Comparison of ENCODE assay signal across 24 cellular contexts in the genomic region with DNA sequence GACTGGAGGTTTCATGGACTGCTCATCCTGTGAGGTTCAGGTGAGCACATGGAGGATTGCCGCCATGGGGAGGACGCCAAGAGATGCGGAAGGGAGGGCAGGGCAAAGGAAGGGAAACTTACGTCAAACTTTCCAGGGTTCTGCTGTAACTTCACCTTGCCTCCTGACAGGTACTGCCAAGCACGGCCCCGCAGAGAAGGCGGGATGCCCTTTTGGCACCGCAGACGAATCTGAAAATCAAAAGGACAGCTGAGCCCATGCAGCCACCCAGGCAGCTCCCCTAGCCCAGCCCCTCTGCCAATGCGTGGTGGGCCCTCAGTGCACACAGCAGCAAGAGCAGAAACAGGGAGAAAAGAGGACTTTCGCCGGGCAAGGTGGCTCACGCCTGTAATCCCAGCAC. TPM values are rescaled to one million over a fixed set of nuclear protein-coding genes. Genes with fewer than 3 reads are reported as not detected.
DNase-seq lines count a peak whose midpoint lies in the region; ATAC-seq, FAIRE-seq and TF ChIP-seq lines count a peak whose summit lies in the region.
"Had no signal": no experiment of that assay in that cellular context is flagged by ENCODE, and none has a peak within 500 bp of the region (broad histone marks: within the 10 kb centered on the region; RNA-seq: fewer than 3 reads in every experiment).

No MANE protein-coding gene starts in this region.

- POLR2A ChIA-PET in activated CD4-positive, alpha-beta T cell treated with anti-CD3 and anti-CD28 coated beads for 36 hours (lab: Charles Lee): no interaction called here
- POLR2A ChIA-PET in Caco-2 (lab: Charles Lee): interaction anchor here (1.5 kb wide), 1 partner anchor 28 kb away, joined by 8 read pairs; a partner anchor contains a TSS
- POLR2A ChIA-PET in OCI-LY7 (lab: Charles Lee): no interaction called here

- H3K27ac ChIP-seq in esophagus squamous epithelium (peak overlapping the region; percentile 77 to 99 (median 90)), OCI-LY7 (ENCODE audit: low read depth, low read length, poor library complexity, severe bottlenecking) (no peak overlapping the region)
- H3K27ac ChIP-seq: HL-60, ovary had no signal

- H3K9me2 ChIP-seq in OCI-LY7 (ENCODE audit: insufficient read depth, low read length): no peaks in the 10 kb centered on the region

- H3K27ac Mint-ChIP-seq in activated CD4-positive, alpha-beta T cell treated with anti-CD3 and anti-CD28 coated beads for 36 hours: peak overlapping the region; percentile 51
- H3K27ac Mint-ChIP-seq in Caco-2 (ENCODE audit: unreplicated experiment): peak overlapping the region; percentile 65
- peak overlapping the region; percentile 84 for H3K27ac Mint-ChIP-seq in stimulated activated naive B cell treated with anti-CD40 and anti-IgM and Interleukin-4, amounts not matched to agents 10 μg/mL and 1 μg/mL and 100 μg/mL, for 72 hours
- H3K27ac Mint-ChIP-seq: natural killer cell had no signal

- no peaks in the 10 kb centered on the region for H3K27me3 Mint-ChIP-seq in activated CD4-positive, alpha-beta T cell treated with anti-CD3 and anti-CD28 coated beads for 36 hours
- no peaks in the 10 kb centered on the region for H3K27me3 Mint-ChIP-seq in Caco-2 (ENCODE audit: insufficient read depth, unreplicated experiment)
- H3K27me3 Mint-ChIP-seq in stimulated activated naive B cell treated with anti-CD40 and anti-IgM and Interleukin-4, amounts not matched to agents 10 μg/mL and 1 μg/mL and 100 μg/mL, for 72 hours: no peaks in the 10 kb centered on the region

- H3K79me2 ChIP-seq in OCI-LY7 (ENCODE audit: insufficient read depth, low read depth, low read length): no peaks in the 10 kb centered on the region; the same call in 1 of the 2 replicates

- no peak overlapping the region for H3K4me3 Mint-ChIP-seq in activated CD4-positive, alpha-beta T cell treated with anti-CD3 and anti-CD28 coated beads for 36 hours
- no peak overlapping the region for H3K4me3 Mint-ChIP-seq in Caco-2 (ENCODE audit: unreplicated experiment)
- H3K4me3 Mint-ChIP-seq in stimulated activated naive B cell treated with anti-CD40 and anti-IgM and Interleukin-4, amounts not matched to agents 10 μg/mL and 1 μg/mL and 100 μg/mL, for 72 hours: no peak overlapping the region
- H3K4me3 Mint-ChIP-seq: natural killer cell had no signal

- intact Hi-C loops in activated CD4-positive, alpha-beta T cell treated with anti-CD3 and anti-CD28 coated beads for 36 hours (cut with DNase I, micrococcal nuclease): no loop called here
- intact Hi-C loops in Caco-2 (cut with micrococcal nuclease; ENCODE audit: unreplicated experiment) (loop anchor here (2.0 kb wide), 1 partner anchor 27 kb away; a partner anchor contains a TSS), esophagus squamous epithelium (cut with DNase I) (no loop called here), OCI-LY7 (cut with micrococcal nuclease; ENCODE audit: unreplicated experiment) (no loop called here)

- CTCF ChIA-PET in activated CD4-positive, alpha-beta T cell treated with anti-CD3 and anti-CD28 coated beads for 36 hours (lab: Charles Lee): interaction anchor here (0.7 to 3.8 kb wide), 2 partner anchors 12 to 15 kb away, joined by 3 to 20 read pairs; no protein-coding TSS in a partner anchor
- CTCF ChIA-PET in Caco-2 (lab: Charles Lee) (interaction anchor here (1.2 to 2.1 kb wide), 4 partner anchors 11 to 87 kb away, joined by 3 to 45 read pairs (median 10); a partner anchor contains a TSS), OCI-LY7 (lab: Charles Lee; ENCODE audit: unreplicated experiment) (no interaction called here)

- ATAC-seq in activated CD4-positive, alpha-beta T cell treated with anti-CD3 and anti-CD28 coated beads for 36 hours: no peak
- no peak for ATAC-seq in stimulated activated naive B cell treated with anti-CD40 and anti-IgM and Interleukin-4, amounts not matched to agents 10 μg/mL and 1 μg/mL and 100 μg/mL, for 72 hours (replicated peaks)
- no peak for ATAC-seq in GM18520 (IDR thresholded peaks at IDR 0.05; ENCODE audit: unreplicated experiment)
- ATAC-seq: natural killer cell, sciatic nerve had no signal

- BruUV-seq in Caco-2 (replicated peaks; lab: Mats Ljungman, UMichigan) (no TSS peak), OCI-LY7 (replicated peaks; lab: Mats Ljungman, UMichigan) (no TSS peak)

- no peaks in the 10 kb centered on the region for H3K9me3 Mint-ChIP-seq in activated CD4-positive, alpha-beta T cell treated with anti-CD3 and anti-CD28 coated beads for 36 hours (ENCODE audit: low read depth)
- no peaks in the 10 kb centered on the region for H3K9me3 Mint-ChIP-seq in Caco-2 (ENCODE audit: unreplicated experiment)
- no peaks in the 10 kb centered on the region for H3K9me3 Mint-ChIP-seq in stimulated activated naive B cell treated with anti-CD40 and anti-IgM and Interleukin-4, amounts not matched to agents 10 μg/mL and 1 μg/mL and 100 μg/mL, for 72 hours
- H3K9me3 Mint-ChIP-seq: natural killer cell had no signal

- DNase-seq in activated CD4-positive, alpha-beta T cell treated with anti-CD3 and anti-CD28 coated beads for 36 hours: no peak
- no peak for DNase-seq in activated CD4-positive, alpha-beta T cell treated with anti-CD3 and anti-CD28 coated beads for 1 hour
- no peak for DNase-seq in Caco-2
- DNase-seq in esophagus squamous epithelium (lab: John Stamatoyannopoulos, UW): no peak
- DNase-seq in stimulated activated naive B cell treated with anti-CD40 and anti-IgM and Interleukin-4, amounts not matched to agents 10 μg/mL and 1 μg/mL and 100 μg/mL, for 72 hours: no peak
- DNase-seq in OCI-LY7 (ENCODE audit: low spot score): no peak
- no peak for DNase-seq in urothelium cell line (ENCODE audit: low spot score)
- DNase-seq: activated gamma-delta T cell treated with Interleukin-2 at 50 U/mL for 16 hours; anterior cingulate cortex; BE2C; central memory CD4-positive, alpha-beta T cell; DMS153; natural killer cell; NCI-H1436 treated with DMSO at 0.1 percent for 48 hours; NCI-H2171 treated with DMSO at 0.1 percent for 48 hours; NCI-H526; ovary; SHP77 had no signal

- no peaks in the 10 kb centered on the region for H4K20me1 ChIP-seq in OCI-LY7 (ENCODE audit: insufficient read depth, low read length)

- no peak for FAIRE-seq in urothelium cell line (lab: Jason Lieb, UNC)
- FAIRE-seq: frontal cortex had no signal

- H3K36me3 ChIP-seq in Caco-2 (ENCODE audit: control insufficient read depth, insufficient read depth, low read length) (peaks cover 5% of the 10 kb centered on the region), esophagus squamous epithelium (peaks cover 13 to 95% (median 21%) of the 10 kb centered on the region in 3 donors), OCI-LY7 (ENCODE audit: insufficient read depth, low read length) (peaks cover 21% of the 10 kb centered on the region)
- H3K36me3 ChIP-seq: BE2C, ovary had no signal

- H3K4me3 ChIP-seq in Caco-2 (ENCODE audit: low read depth, low read length) (no peak overlapping the region), esophagus squamous epithelium (no peak overlapping the region), OCI-LY7 (ENCODE audit: low read depth, low read length, poor library complexity, severe bottlenecking) (no peak overlapping the region)
- H3K4me3 ChIP-seq: ovary had no signal

- TF ChIP-seq POLR2A in esophagus squamous epithelium (IDR thresholded peaks at IDR 0.05): no peak

- peaks cover 77% of the 10 kb centered on the region for H3K4me1 Mint-ChIP-seq in activated CD4-positive, alpha-beta T cell treated with anti-CD3 and anti-CD28 coated beads for 36 hours
- H3K4me1 Mint-ChIP-seq in Caco-2 (ENCODE audit: low read depth, unreplicated experiment): peaks cover 17% of the 10 kb centered on the region
- H3K4me1 Mint-ChIP-seq in stimulated activated naive B cell treated with anti-CD40 and anti-IgM and Interleukin-4, amounts not matched to agents 10 μg/mL and 1 μg/mL and 100 μg/mL, for 72 hours: peaks cover 47 to 61% of the 10 kb centered on the region in 2 donors

- H3K36me3 Mint-ChIP-seq in activated CD4-positive, alpha-beta T cell treated with anti-CD3 and anti-CD28 coated beads for 36 hours (ENCODE audit: low read depth): peaks cover 33% of the 10 kb centered on the region
- H3K36me3 Mint-ChIP-seq in Caco-2 (ENCODE audit: insufficient read depth, unreplicated experiment): peaks cover 21% of the 10 kb centered on the region
- H3K36me3 Mint-ChIP-seq in stimulated activated naive B cell treated with anti-CD40 and anti-IgM and Interleukin-4, amounts not matched to agents 10 μg/mL and 1 μg/mL and 100 μg/mL, for 72 hours: peaks cover 33 to 63% of the 10 kb centered on the region in 2 donors
- H3K36me3 Mint-ChIP-seq: natural killer cell had no signal

- H3K27me3 ChIP-seq in Caco-2 (replicated peaks; ENCODE audit: control insufficient read depth, insufficient read depth, low read length): no peaks in the 10 kb centered on the region
- H3K27me3 ChIP-seq in esophagus squamous epithelium: no peaks in the 10 kb centered on the region
- H3K27me3 ChIP-seq: BE2C, ovary had no signal

- 80 to 88% methylated on average over 12 of the region's 13 CpGs for WGBS in esophagus squamous epithelium, 2 donors

- no peak overlapping the region for H2AFZ ChIP-seq in OCI-LY7 (ENCODE audit: low read length)

- no peak overlapping the region for H3K4me2 ChIP-seq in OCI-LY7 (ENCODE audit: low read length)

- no peaks in the 10 kb centered on the region for H3K9me3 ChIP-seq in Caco-2
- H3K9me3 ChIP-seq in esophagus squamous epithelium: no peaks in the 10 kb centered on the region
- no peaks in the 10 kb centered on the region for H3K9me3 ChIP-seq in OCI-LY7 (ENCODE audit: low read length)
- H3K9me3 ChIP-seq: BE2C, ovary had no signal

- TF ChIP-seq CTCF in Caco-2 (IDR thresholded peaks at IDR 0.05; ENCODE audit: insufficient read depth in 1 of 2, low read depth in 1 of 2, low read length in 1 of 2, severe bottlenecking in 1 of 2, unreplicated experiment in 1 of 2): no peak
- no peak for TF ChIP-seq CTCF in esophagus squamous epithelium (IDR thresholded peaks at IDR 0.05)
- TF ChIP-seq CTCF in OCI-LY7 (conservative IDR thresholded peaks at IDR 0.05; ENCODE audit: low read length): no peak

- peaks cover 24% of the 10 kb centered on the region for H3K4me1 ChIP-seq in Caco-2
- H3K4me1 ChIP-seq in esophagus squamous epithelium: peaks cover 59 to 100% (median 70%) of the 10 kb centered on the region in 3 donors
- peaks cover 45% of the 10 kb centered on the region for H3K4me1 ChIP-seq in OCI-LY7 (ENCODE audit: insufficient read depth, low read length, poor library complexity, severe bottlenecking)

RNA-seq across cellular contexts. Expression of a gene that starts 10.0 kb away (rescaled TPM):
- total RNA-seq in activated CD4-positive, alpha-beta T cell treated with anti-CD3 and anti-CD28 coated beads for 36 hours: 1 to 10 TPM; 1.6 to 2.2 TPM
- total RNA-seq in Caco-2 (2022) (6.3 and 7.4 TPM in 2 replicates), esophagus squamous epithelium (10 to 100 TPM; 18.9 to 76.4 (median 40.7) TPM), OCI-LY7 (2022) (4.3 and 4.5 TPM in 2 replicates)
- total RNA-seq in OCI-LY7 (2014; rRNA removed; shearing (Covaris generic)): 3.5 and 9.1 TPM in 2 replicates

RNA-seq across cellular contexts. Expression of a gene that starts 27.4 kb away (rescaled TPM):
- total RNA-seq in activated CD4-positive, alpha-beta T cell treated with anti-CD3 and anti-CD28 coated beads for 36 hours: 10 to 100 TPM; 20.1 to 21.6 TPM
- total RNA-seq in Caco-2 (2022) (11.1 and 12.2 TPM in 2 replicates), esophagus squamous epithelium (10 to 100 TPM; 40.7 to 55.1 (median 47.0) TPM), OCI-LY7 (2022) (16.2 and 22.5 TPM in 2 replicates)
- total RNA-seq in OCI-LY7 (2014; rRNA removed; shearing (Covaris generic)): 15.1 and 15.9 TPM in 2 replicates

RNA-seq across cellular contexts. Expression of a gene that starts 32.7 kb away (rescaled TPM):
- 10 to 100 TPM; 13.8 to 17.6 TPM for total RNA-seq in activated CD4-positive, alpha-beta T cell treated with anti-CD3 and anti-CD28 coated beads for 36 hours
- total RNA-seq in Caco-2 (2022) (not detected in 2 replicates), esophagus squamous epithelium (1 to 10 TPM in 1 of 4 donors, under 1 TPM in 2, not detected in 1; 0.19 to 5.7 (median 0.19) TPM), OCI-LY7 (2022) (0.79 and 0.91 TPM in 2 replicates)
- total RNA-seq in OCI-LY7 (2014; rRNA removed; shearing (Covaris generic)): 0.18 TPM in 1 of 2 replicates, not detected in the other
- total RNA-seq: A172, M059J had no signal

RNA-seq across cellular contexts. Expression of a gene that starts 52.8 kb away (rescaled TPM):
- 100 to 1,000 TPM in 1 of 2 experiments, 10 to 100 TPM in 1; 77.3 to 105 TPM for total RNA-seq in activated CD4-positive, alpha-beta T cell treated with anti-CD3 and anti-CD28 coated beads for 36 hours
- total RNA-seq in Caco-2 (2022): 8.0 and 9.7 TPM in 2 replicates
- under 1 TPM; 0.08 to 0.76 (median 0.10) TPM for total RNA-seq in esophagus squamous epithelium
- total RNA-seq in OCI-LY7 (2014; rRNA removed; shearing (Covaris generic)): 0.06 TPM in 1 of 2 replicates, not detected in the other
- total RNA-seq in OCI-LY7 (2022): not detected in 2 replicates
- total RNA-seq: frontal cortex had no signal

RNA-seq across cellular contexts. Expression of a gene that starts 57.4 kb away (rescaled TPM):
- total RNA-seq in activated CD4-positive, alpha-beta T cell treated with anti-CD3 and anti-CD28 coated beads for 36 hours: 100 to 1,000 TPM; 254 to 499 TPM
- 182 and 188 TPM in 2 replicates for total RNA-seq in Caco-2 (2022)
- 10 to 100 TPM; 29.1 to 94.2 (median 63.3) TPM for total RNA-seq in esophagus squamous epithelium
- total RNA-seq in OCI-LY7 (2014; rRNA removed; shearing (Covaris generic)): 44.9 and 71.8 TPM in 2 replicates
- total RNA-seq in OCI-LY7 (2022): 199 and 200 TPM in 2 replicates
